Comparison of ENCODE assay signal across 10 cellular contexts in genomic region chr11:127493330-127493729, GRCh38.
DNase-seq lines count a peak whose midpoint lies in the region; ATAC-seq, FAIRE-seq and TF ChIP-seq lines count a peak whose summit lies in the region.
"Had no signal": no experiment of that assay in that cellular context is flagged by ENCODE, and none has a peak within 500 bp of the region (broad histone marks: within the 10 kb centered on the region; RNA-seq: fewer than 3 reads in every experiment).

No MANE protein-coding gene starts in this region.

- FAIRE-seq in bronchial epithelial cell (lab: Jason Lieb, UNC), result no peak
- FAIRE-seq: G401.6 had no signal

- H3K27me3 ChIP-seq in cardiac muscle cell (no peaks in the 10 kb centered on the region), bronchial epithelial cell (ENCODE audit: control insufficient read depth, insufficient read depth, low read length) (no peaks in the 10 kb centered on the region)

- intact Hi-C loops in left cardiac atrium (cut with DNase I), result no loop called here

- ATAC-seq in left cardiac atrium (no peak), GM18909 (IDR thresholded peaks at IDR 0.05; ENCODE audit: poor library complexity, unreplicated experiment) (no peak)

- no peaks in the 10 kb centered on the region for H3K9me3 ChIP-seq in cardiac muscle cell (ENCODE audit: low read depth)

- TF ChIP-seq CTCF in cardiac muscle cell (IDR thresholded peaks at IDR 0.05; ENCODE audit: low read depth, low read length) (no peak), bronchial epithelial cell (IDR thresholded peaks at IDR 0.05; ENCODE audit: insufficient read depth, low read length, severe bottlenecking) (no peak)

- no peaks in the 10 kb centered on the region for H3K4me1 ChIP-seq in cardiac muscle cell (ENCODE audit: low read depth)

- no peak overlapping the region for H3K27ac ChIP-seq in cardiac muscle cell

- H3K36me3 ChIP-seq in cardiac muscle cell, result no peaks in the 10 kb centered on the region
- H3K36me3 ChIP-seq in bronchial epithelial cell (ENCODE audit: control insufficient read depth, insufficient read depth, low read length), result no peaks in the 10 kb centered on the region

- H3K4me3 ChIP-seq in cardiac muscle cell (no peak overlapping the region), bronchial epithelial cell (ENCODE audit: low read depth, low read length) (no peak overlapping the region)

- DNase-seq in cardiac muscle cell (ENCODE audit: low read depth in 1 of 2, low spot score in 1 of 2) (peak; percentile 0 to 29), left cardiac atrium (no peak), NCI-H146 treated with DMSO at 0.1 percent for 48 hours (lab: John Stamatoyannopoulos, UW; ENCODE audit: unreplicated experiment) (peak; percentile 72), bronchial epithelial cell (ENCODE audit: low read depth) (peak; percentile 6), superior temporal gyrus (ENCODE audit: extremely low spot score) (peak; percentile 62), T-helper 1 cell (no peak), LoVo (ENCODE audit: low spot score) (no peak)
- DNase-seq: NCI-H345 had no signal

Comparison
In these comparisons a context has a peak if more than half of its experiments do, and no peak if none do; other contexts are left out.
1. DNase-seq: peak in cardiac muscle cell (2 of 2), NCI-H146 treated with DMSO at 0.1 percent for 48 hours (single experiment), bronchial epithelial cell (single experiment) and superior temporal gyrus (single experiment); none in left cardiac atrium (single experiment), T-helper 1 cell (0 of 5) and LoVo (single experiment).